In genomic region chr22:23862103-23862502, GRCh38 we compare ENCODE assay signal across 8 cellular contexts. TPM values are rescaled to one million over a fixed set of nuclear protein-coding genes. Genes with fewer than 3 reads are reported as not detected.
DNase-seq lines count a peak whose midpoint lies in the region; ATAC-seq and TF ChIP-seq lines count a peak whose summit lies in the region.

No MANE protein-coding gene starts in this region.

- H3K4me3 ChIP-seq in cardiac muscle cell (no peak overlapping the region), LNCaP clone FGC (ENCODE audit: low read depth, low read length) (no peak overlapping the region), SK-N-SH (ENCODE audit: low read depth in 2 of 2, low read length in 1 of 2) (peak overlapping the region in 1 of 2 experiments; percentile 35; a peak in 1 of 4 replicates)

- no peak overlapping the region for H3K4me3 Mint-ChIP-seq in stimulated activated effector memory CD8-positive, alpha-beta T cell treated with anti-CD3 and anti-CD28 coated beads, Interleukin-12 subunit alpha, Interleukin-12 subunit beta, amount 100 ng/mL, for 72 hours

- no peak for TF ChIP-seq EP300 in SK-N-SH (IDR thresholded peaks at IDR 0.05; ENCODE audit: borderline replicate concordance in 1 of 2, low read depth in 1 of 2, low read length in 1 of 2)

- H4K20me1 ChIP-seq in SK-N-SH (ENCODE audit: insufficient read depth): no peaks in the 10 kb centered on the region

- H3K27me3 ChIP-seq in cardiac muscle cell: no peaks in the 10 kb centered on the region
- H3K27me3 ChIP-seq in SK-N-SH (ENCODE audit: insufficient read depth): no peaks in the 10 kb centered on the region

- H3K4me2 ChIP-seq in SK-N-SH: no peak overlapping the region

- peaks cover 5% of the 10 kb centered on the region for H3K4me1 ChIP-seq in cardiac muscle cell (ENCODE audit: low read depth)
- H3K4me1 ChIP-seq in SK-N-SH (ENCODE audit: control insufficient read depth in 1 of 2, insufficient read depth in 2 of 2, low read depth in 1 of 2, low read length in 1 of 2): peaks cover 0 to 13% of the 10 kb centered on the region in 2 experiments; a peak in 2 of 4 replicates

- H3K36me3 ChIP-seq in cardiac muscle cell: peaks cover 3% of the 10 kb centered on the region
- H3K36me3 ChIP-seq in SK-N-SH (replicated peaks in 1 of 2; ENCODE audit: control insufficient read depth in 1 of 2, insufficient read depth in 2 of 2, low read length in 1 of 2): no peaks in the 10 kb centered on the region

- 29% methylated on average over 1 of the region's 3 CpGs for WGBS in SK-N-SH (ENCODE audit: low lambda C conversion rate)

- POLR2A ChIA-PET in SK-N-SH (lab: Yijun Ruan, JAX): interaction anchor here (1.2 kb wide), 1 partner anchor 32 kb away, joined by 3 read pairs; the partner anchor contains the start of gene MIF

- ATAC-seq in left cardiac atrium: no peak
- ATAC-seq in stimulated activated effector memory CD8-positive, alpha-beta T cell treated with anti-CD3 and anti-CD28 coated beads, Interleukin-12 subunit alpha, Interleukin-12 subunit beta, amount 100 ng/mL, for 72 hours: peak; percentile 35
- ATAC-seq in HG02588 (IDR thresholded peaks at IDR 0.05; ENCODE audit: unreplicated experiment): no peak
- ATAC-seq in HG03521 (IDR thresholded peaks at IDR 0.05; ENCODE audit: unreplicated experiment): no peak

- H3K4me1 Mint-ChIP-seq in stimulated activated effector memory CD8-positive, alpha-beta T cell treated with anti-CD3 and anti-CD28 coated beads, Interleukin-12 subunit alpha, Interleukin-12 subunit beta, amount 100 ng/mL, for 72 hours: peaks cover 26% of the 10 kb centered on the region

- H3K27ac Mint-ChIP-seq in stimulated activated effector memory CD8-positive, alpha-beta T cell treated with anti-CD3 and anti-CD28 coated beads, Interleukin-12 subunit alpha, Interleukin-12 subunit beta, amount 100 ng/mL, for 72 hours: no peak overlapping the region

- H3K9me3 ChIP-seq in cardiac muscle cell (ENCODE audit: low read depth) (no peaks in the 10 kb centered on the region), SK-N-SH (no peaks in the 10 kb centered on the region)

- no peak overlapping the region for H2AFZ ChIP-seq in SK-N-SH (ENCODE audit: low read depth)

- peak; percentile 78 for TF ChIP-seq RAD21 in SK-N-SH (IDR thresholded peaks at IDR 0.05; ENCODE audit: low read length)

- CTCF ChIA-PET in SK-N-SH (lab: Yijun Ruan, JAX): interaction anchor here (0.6 to 4.3 kb wide), 8 partner anchors 11 to 94 kb away, joined by 3 to 27 read pairs (median 6); partner anchors contain the start of gene MIF

- no peak overlapping the region for H3K27ac ChIP-seq in cardiac muscle cell
- no peak overlapping the region for H3K27ac ChIP-seq in SK-N-SH (ENCODE audit: low read depth in 2 of 2, low read length in 1 of 2)

- H3K9ac ChIP-seq in SK-N-SH: no peak overlapping the region

- H3K36me3 Mint-ChIP-seq in stimulated activated effector memory CD8-positive, alpha-beta T cell treated with anti-CD3 and anti-CD28 coated beads, Interleukin-12 subunit alpha, Interleukin-12 subunit beta, amount 100 ng/mL, for 72 hours: peaks cover 20% of the 10 kb centered on the region

- H3K79me2 ChIP-seq in SK-N-SH (ENCODE audit: insufficient read depth): no peaks in the 10 kb centered on the region

- no peaks in the 10 kb centered on the region for H3K9me2 ChIP-seq in SK-N-SH

- DNase-seq in cardiac muscle cell (ENCODE audit: low read depth in 1 of 2, low spot score in 1 of 2) (peak; percentile 55 to 70), left cardiac atrium (no peak), LNCaP clone FGC (ENCODE audit: low read depth) (no peak), SK-N-SH (peak; percentile 65), fibroblast of gingiva (ENCODE audit: low read depth) (peak; percentile 27)
- DNase-seq in stimulated activated effector memory CD8-positive, alpha-beta T cell treated with anti-CD3 and anti-CD28 coated beads, Interleukin-12 subunit alpha, Interleukin-12 subunit beta, amount 100 ng/mL, for 72 hours (ENCODE audit: low spot score in 2 of 2): no peak

- intact Hi-C loops in left cardiac atrium (cut with DNase I): no loop called here

- H3K9me3 Mint-ChIP-seq in stimulated activated effector memory CD8-positive, alpha-beta T cell treated with anti-CD3 and anti-CD28 coated beads, Interleukin-12 subunit alpha, Interleukin-12 subunit beta, amount 100 ng/mL, for 72 hours: no peaks in the 10 kb centered on the region

- H3F3A ChIP-seq in SK-N-SH (replicated peaks; ENCODE audit: insufficient read depth): no peaks in the 10 kb centered on the region

- TF ChIP-seq CTCF in cardiac muscle cell (IDR thresholded peaks at IDR 0.05; ENCODE audit: low read depth, low read length): peak; percentile 71
- TF ChIP-seq CTCF in LNCaP clone FGC (IDR thresholded peaks at IDR 0.05; ENCODE audit: control insufficient read depth, extremely low read depth, insufficient read depth): peak; percentile 44
- peak; percentile 67 for TF ChIP-seq CTCF in SK-N-SH (IDR thresholded peaks at IDR 0.05)

TF ChIP-seq in SK-N-SH, 30 proteins besides CTCF, POLR2A, EP300 and RAD21:
- TF ChIP-seq EZH2phosphoT487 (IDR thresholded peaks at IDR 0.05; ENCODE audit: borderline replicate concordance, low read depth) (no peak), TAF1 (IDR thresholded peaks at IDR 0.05; ENCODE audit: borderline replicate concordance, low read depth, low read length) (no peak), SMC3 (IDR thresholded peaks at IDR 0.05; ENCODE audit: low read depth, low read length) (peak; percentile 74)

RNA-seq across cellular contexts. Expression of gene SLC2A11, which starts 4.4 kb away (rescaled TPM):
- total RNA-seq in cardiac muscle cell (27.3 and 28.5 TPM in 2 replicates), left cardiac atrium (10 to 100 TPM; 15.0 TPM)
- polyA plus RNA-seq in cardiac muscle cell (34.2 and 37.9 TPM in 2 replicates), SK-N-SH (2012; rRNA removed) (21.8 and 27.1 TPM in 2 replicates)
- 9.3 and 12.5 TPM in 2 replicates for polyA plus RNA-seq in SK-N-SH (2012; cell fraction: cytosol; rRNA removed)
- polyA plus RNA-seq in SK-N-SH (2012; cell fraction: nucleus; rRNA removed): 68.9 and 85.4 TPM in 2 replicates

RNA-seq across cellular contexts. Expression of gene DERL3, which starts 23.3 kb away (rescaled TPM):
- total RNA-seq in cardiac muscle cell: 18.0 and 46.9 TPM in 2 replicates
- polyA plus RNA-seq in cardiac muscle cell: 28.9 and 55.3 TPM in 2 replicates
- total RNA-seq in left cardiac atrium: 1 to 10 TPM; 5.8 to 6.5 TPM
- polyA plus RNA-seq in SK-N-SH (2012; rRNA removed): not detected in 2 replicates
- polyA plus RNA-seq in SK-N-SH (2012; cell fraction: cytosol; rRNA removed): not detected in 2 replicates
- polyA plus RNA-seq in SK-N-SH (2012; cell fraction: nucleus; rRNA removed): 0.01 TPM in 2 replicates

RNA-seq across cellular contexts. Expression of gene MIF, which starts 32.1 kb away (rescaled TPM):
- total RNA-seq in cardiac muscle cell (855 and 1,357 TPM in 2 replicates), left cardiac atrium (100 to 1,000 TPM; 292 to 347 TPM)
- polyA plus RNA-seq in cardiac muscle cell (4,717 and 4,854 TPM in 2 replicates), SK-N-SH (2012; rRNA removed) (496 and 565 TPM in 2 replicates)
- polyA plus RNA-seq in SK-N-SH (2012; cell fraction: cytosol; rRNA removed): 295 and 435 TPM in 2 replicates
- polyA plus RNA-seq in SK-N-SH (2012; cell fraction: nucleus; rRNA removed): 201 and 326 TPM in 2 replicates

Comparison
In these comparisons a context has a peak if more than half of its experiments do, and no peak if none do; other contexts are left out.
1. DNase-seq: peak in cardiac muscle cell (2 of 2), SK-N-SH (single experiment) and fibroblast of gingiva (single experiment); none in left cardiac atrium (single experiment), LNCaP clone FGC (single experiment) and stimulated activated effector memory CD8-positive, alpha-beta T cell treated with anti-CD3 and anti-CD28 coated beads, Interleukin-12 subunit alpha, Interleukin-12 subunit beta, amount 100 ng/mL, for 72 hours (0 of 2).
2. Peak in every context shown above with its lines, with median percentiles within 50 percentile points of each other: CTCF ChIP-seq.